2 cellular contexts compared by ENCODE assay signal in the genomic region with DNA sequence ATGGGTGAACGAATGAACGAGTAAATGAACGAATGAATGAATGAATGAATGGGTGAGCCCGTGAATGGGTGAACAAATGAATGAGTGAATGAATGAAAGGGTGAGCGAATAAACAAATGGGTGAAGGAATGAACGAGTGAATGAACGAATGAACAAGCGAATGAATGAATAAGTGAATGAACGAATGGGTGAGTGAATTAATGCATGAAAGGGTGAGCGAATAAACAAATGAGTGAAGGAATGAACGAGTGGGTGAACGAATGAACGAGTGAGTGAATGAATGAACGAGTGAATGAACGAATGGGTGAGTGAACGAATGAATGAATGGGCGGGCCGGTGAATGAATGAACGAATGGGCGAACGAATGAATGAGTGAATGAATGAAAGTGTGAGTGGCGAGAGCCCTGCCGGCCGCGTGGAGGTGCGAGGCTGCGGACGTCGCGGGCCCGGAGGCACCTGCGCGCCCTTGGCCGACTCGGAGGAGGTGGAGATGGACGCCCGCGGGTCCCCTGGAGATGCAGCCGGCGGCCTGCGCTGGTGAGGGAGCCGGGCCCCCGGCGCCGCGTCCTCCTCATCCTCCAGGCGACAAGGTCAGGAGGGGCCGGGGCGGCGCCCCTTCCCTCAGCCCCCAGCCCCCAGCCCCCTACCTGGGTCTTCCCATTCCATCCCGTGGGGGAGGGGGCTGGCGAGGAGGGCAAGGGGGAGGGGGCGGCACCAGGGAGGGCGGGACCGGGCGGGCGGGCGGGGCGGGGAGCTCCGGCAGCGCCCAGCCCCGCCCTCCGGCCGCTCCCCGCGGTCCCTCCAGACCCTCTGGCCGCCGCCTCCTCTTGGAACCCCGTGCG.
TF ChIP-seq lines count a peak whose summit lies in the region.

No MANE protein-coding gene starts in this region.

TF ChIP-seq in HCT116, 20 proteins besides CTCF, POLR2A, EP300 and RAD21:
- TF ChIP-seq POLR2AphosphoS5 (IDR thresholded peaks at IDR 0.05; ENCODE audit: low read depth, low read length) (no peak), EZH2phosphoT487 (IDR thresholded peaks at IDR 0.05; ENCODE audit: borderline replicate concordance) (no peak), ZFX (IDR thresholded peaks at IDR 0.05) (no peak), CEBPB (IDR thresholded peaks at IDR 0.05; ENCODE audit: low read depth) (no peak)
- TF ChIP-seq, protein P1, sequence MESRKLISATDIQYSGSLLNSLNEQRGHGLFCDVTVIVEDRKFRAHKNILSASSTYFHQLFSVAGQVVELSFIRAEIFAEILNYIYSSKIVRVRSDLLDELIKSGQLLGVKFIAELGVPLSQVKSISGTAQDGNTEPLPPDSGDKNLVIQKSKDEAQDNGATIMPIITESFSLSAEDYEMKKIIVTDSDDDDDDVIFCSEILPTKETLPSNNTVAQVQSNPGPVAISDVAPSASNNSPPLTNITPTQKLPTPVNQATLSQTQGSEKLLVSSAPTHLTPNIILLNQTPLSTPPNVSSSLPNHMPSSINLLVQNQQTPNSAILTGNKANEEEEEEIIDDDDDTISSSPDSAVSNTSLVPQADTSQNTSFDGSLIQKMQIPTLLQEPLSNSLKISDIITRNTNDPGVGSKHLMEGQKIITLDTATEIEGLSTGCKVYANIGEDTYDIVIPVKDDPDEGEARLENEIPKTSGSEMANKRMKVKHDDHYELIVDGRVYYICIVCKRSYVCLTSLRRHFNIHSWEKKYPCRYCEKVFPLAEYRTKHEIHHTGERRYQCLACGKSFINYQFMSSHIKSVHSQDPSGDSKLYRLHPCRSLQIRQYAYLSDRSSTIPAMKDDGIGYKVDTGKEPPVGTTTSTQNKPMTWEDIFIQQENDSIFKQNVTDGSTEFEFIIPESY (IDR thresholded peaks at IDR 0.05; ENCODE audit: extremely low read depth, insufficient replicate concordance, low read length): no peak
- TF ChIP-seq, protein P2, sequence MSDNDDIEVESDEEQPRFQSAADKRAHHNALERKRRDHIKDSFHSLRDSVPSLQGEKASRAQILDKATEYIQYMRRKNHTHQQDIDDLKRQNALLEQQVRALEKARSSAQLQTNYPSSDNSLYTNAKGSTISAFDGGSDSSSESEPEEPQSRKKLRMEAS (IDR thresholded peaks at IDR 0.05): no peak

TF ChIP-seq in GM12878, 131 proteins besides CTCF, POLR2A, EP300 and RAD21:
- TF ChIP-seq NBN (IDR thresholded peaks at IDR 0.05): 0 out of 2 replicates have a peak, but pooled peaks have one; percentile 40
- peak; percentile 98 for TF ChIP-seq ZNF24 (IDR thresholded peaks at IDR 0.05)
- TF ChIP-seq HDAC2 (IDR thresholded peaks at IDR 0.05): no peak
